In genomic region chr1:1021010-1021845, GRCh38 we compare ENCODE assay signal across 8 cellular contexts. TPM values are rescaled to one million over a fixed set of nuclear protein-coding genes. Genes with fewer than 3 reads are reported as not detected.
DNase-seq lines count a peak whose midpoint lies in the region; ATAC-seq and TF ChIP-seq lines count a peak whose summit lies in the region.

No MANE protein-coding gene starts in this region.

- H3K27me3 ChIP-seq in Caco-2 (replicated peaks; ENCODE audit: control insufficient read depth, insufficient read depth, low read length): no peaks in the 10 kb centered on the region
- H3K27me3 ChIP-seq in adipocyte (replicated peaks; ENCODE audit: control insufficient read depth, insufficient read depth, low read length): no peaks in the 10 kb centered on the region

- BruUV-seq in Caco-2 (replicated peaks; lab: Mats Ljungman, UMichigan): TSS peak; percentile 31

- H3K4me1 Mint-ChIP-seq in Caco-2 (ENCODE audit: low read depth, unreplicated experiment) (peaks cover 13% of the 10 kb centered on the region), IgD-negative memory B cell (peaks cover 0 to 5% (median 2%) of the 10 kb centered on the region in 3 donors)
- peaks cover 20% of the 10 kb centered on the region for H3K4me1 Mint-ChIP-seq in stimulated activated effector memory CD8-positive, alpha-beta T cell treated with anti-CD3 and anti-CD28 coated beads, Interleukin-12 subunit alpha, Interleukin-12 subunit beta, amount 100 ng/mL, for 72 hours

- H3K36me3 ChIP-seq in Caco-2 (ENCODE audit: control insufficient read depth, insufficient read depth, low read length): peaks cover 3% of the 10 kb centered on the region; the same call in 1 of the 2 replicates
- H3K36me3 ChIP-seq in adipocyte (ENCODE audit: control insufficient read depth, insufficient read depth, low read length, severe bottlenecking): no peaks in the 10 kb centered on the region

- intact Hi-C loops in Caco-2 (cut with micrococcal nuclease; ENCODE audit: unreplicated experiment) (no loop called here), posterior vena cava (cut with DNase I) (no loop called here)

- no peaks in the 10 kb centered on the region for H3K9me3 ChIP-seq in Caco-2
- no peaks in the 10 kb centered on the region for H3K9me3 ChIP-seq in adipocyte (ENCODE audit: control insufficient read depth, low read length)

- no peaks in the 10 kb centered on the region for H3K27me3 Mint-ChIP-seq in Caco-2 (ENCODE audit: insufficient read depth, unreplicated experiment)
- H3K27me3 Mint-ChIP-seq in IgD-negative memory B cell: peaks cover 5% of the 10 kb centered on the region

- DNase-seq in Caco-2 (no peak), adipocyte (ENCODE audit: low read depth) (peak; percentile 57), iPS-NIHi7 (ENCODE audit: extremely low spot score) (no peak), posterior vena cava (ENCODE audit: low spot score) (no peak)
- DNase-seq in stimulated activated effector memory CD8-positive, alpha-beta T cell treated with anti-CD3 and anti-CD28 coated beads, Interleukin-12 subunit alpha, Interleukin-12 subunit beta, amount 100 ng/mL, for 72 hours (ENCODE audit: low spot score in 2 of 2): no peak

- H3K27ac Mint-ChIP-seq in Caco-2 (ENCODE audit: unreplicated experiment): peak overlapping the region; percentile 32
- no peak overlapping the region for H3K27ac Mint-ChIP-seq in IgD-negative memory B cell
- no peak overlapping the region for H3K27ac Mint-ChIP-seq in stimulated activated effector memory CD8-positive, alpha-beta T cell treated with anti-CD3 and anti-CD28 coated beads, Interleukin-12 subunit alpha, Interleukin-12 subunit beta, amount 100 ng/mL, for 72 hours

- H3K4me1 ChIP-seq in Caco-2 (peaks cover 45% of the 10 kb centered on the region), adipocyte (ENCODE audit: control insufficient read depth, insufficient read depth, low read length) (peaks cover 4% of the 10 kb centered on the region)

- no peak overlapping the region for H3K9ac ChIP-seq in adipocyte (ENCODE audit: low read length)

- POLR2A ChIA-PET in Caco-2 (lab: Charles Lee): no interaction called here

- no peak for ATAC-seq in stimulated activated effector memory CD8-positive, alpha-beta T cell treated with anti-CD3 and anti-CD28 coated beads, Interleukin-12 subunit alpha, Interleukin-12 subunit beta, amount 100 ng/mL, for 72 hours
- no peak for ATAC-seq in HG03196 (IDR thresholded peaks at IDR 0.05; ENCODE audit: unreplicated experiment)

- H3K4me3 Mint-ChIP-seq in Caco-2 (ENCODE audit: unreplicated experiment) (peak overlapping the region; percentile 67), IgD-negative memory B cell (peak overlapping the region; percentile 30 to 63 (median 46))
- peak overlapping the region; percentile 52 for H3K4me3 Mint-ChIP-seq in stimulated activated effector memory CD8-positive, alpha-beta T cell treated with anti-CD3 and anti-CD28 coated beads, Interleukin-12 subunit alpha, Interleukin-12 subunit beta, amount 100 ng/mL, for 72 hours

- peak overlapping the region; percentile 88 for H3K4me3 ChIP-seq in Caco-2 (ENCODE audit: low read depth, low read length)
- H3K4me3 ChIP-seq in adipocyte (ENCODE audit: low read length): no peak overlapping the region
- peak overlapping the region; percentile 47 for H3K4me3 ChIP-seq in iPS-11a (ENCODE audit: low read depth, low read length)

- no peaks in the 10 kb centered on the region for H3K9me3 Mint-ChIP-seq in Caco-2 (ENCODE audit: unreplicated experiment)
- H3K9me3 Mint-ChIP-seq in IgD-negative memory B cell: no peaks in the 10 kb centered on the region
- no peaks in the 10 kb centered on the region for H3K9me3 Mint-ChIP-seq in stimulated activated effector memory CD8-positive, alpha-beta T cell treated with anti-CD3 and anti-CD28 coated beads, Interleukin-12 subunit alpha, Interleukin-12 subunit beta, amount 100 ng/mL, for 72 hours

- CTCF ChIA-PET in Caco-2 (lab: Charles Lee): interaction anchor here (0.7 kb wide), 1 partner anchor 83 kb away, joined by 8 read pairs; no protein-coding TSS in a partner anchor

- H3K36me3 Mint-ChIP-seq in Caco-2 (ENCODE audit: insufficient read depth, unreplicated experiment) (peaks cover 32% of the 10 kb centered on the region), IgD-negative memory B cell (no peaks in the 10 kb centered on the region)
- peaks cover 12% of the 10 kb centered on the region for H3K36me3 Mint-ChIP-seq in stimulated activated effector memory CD8-positive, alpha-beta T cell treated with anti-CD3 and anti-CD28 coated beads, Interleukin-12 subunit alpha, Interleukin-12 subunit beta, amount 100 ng/mL, for 72 hours

- no peak for TF ChIP-seq CTCF in Caco-2 (IDR thresholded peaks at IDR 0.05; ENCODE audit: insufficient read depth in 1 of 2, low read depth in 1 of 2, low read length in 1 of 2, severe bottlenecking in 1 of 2, unreplicated experiment in 1 of 2)

RNA-seq across cellular contexts. Expression of gene AGRN, which starts 1.3 kb away (rescaled TPM):
- total RNA-seq in Caco-2 (2022): 176 and 188 TPM in 2 replicates
- 0.05 TPM for polyA plus RNA-seq in IgD-negative memory B cell
- total RNA-seq in posterior vena cava: 10 to 100 TPM; 18.8 to 26.8 TPM

RNA-seq across cellular contexts. Expression of gene ISG15, which starts 7.9 kb away (rescaled TPM):
- total RNA-seq in Caco-2 (2022) (55.5 and 63.1 TPM in 2 replicates), posterior vena cava (10 to 100 TPM; 22.9 to 47.3 TPM)
- polyA plus RNA-seq in IgD-negative memory B cell: 191 TPM

RNA-seq across cellular contexts. Expression of gene HES4, which starts 21.3 kb away (rescaled TPM):
- total RNA-seq in Caco-2 (2022): 45.5 and 53.8 TPM in 2 replicates
- not detected for polyA plus RNA-seq in IgD-negative memory B cell
- total RNA-seq in posterior vena cava: 10 to 100 TPM; 53.5 to 54.4 TPM

RNA-seq across cellular contexts. Expression of gene PERM1, which starts 39.3 kb away (rescaled TPM):
- 0.18 and 0.65 TPM in 2 replicates for total RNA-seq in Caco-2 (2022)
- polyA plus RNA-seq in IgD-negative memory B cell: not detected
- under 1 TPM in 1 of 2 donors, not detected in 1; 0.24 TPM for total RNA-seq in posterior vena cava

RNA-seq across cellular contexts. Expression of gene RNF223, which starts 52.9 kb away (rescaled TPM):
- total RNA-seq in Caco-2 (2022) (0.56 and 0.57 TPM in 2 replicates), posterior vena cava (not detected)
- not detected for polyA plus RNA-seq in IgD-negative memory B cell
